ENCODE assay signal across 31 cellular contexts in the genomic region with DNA sequence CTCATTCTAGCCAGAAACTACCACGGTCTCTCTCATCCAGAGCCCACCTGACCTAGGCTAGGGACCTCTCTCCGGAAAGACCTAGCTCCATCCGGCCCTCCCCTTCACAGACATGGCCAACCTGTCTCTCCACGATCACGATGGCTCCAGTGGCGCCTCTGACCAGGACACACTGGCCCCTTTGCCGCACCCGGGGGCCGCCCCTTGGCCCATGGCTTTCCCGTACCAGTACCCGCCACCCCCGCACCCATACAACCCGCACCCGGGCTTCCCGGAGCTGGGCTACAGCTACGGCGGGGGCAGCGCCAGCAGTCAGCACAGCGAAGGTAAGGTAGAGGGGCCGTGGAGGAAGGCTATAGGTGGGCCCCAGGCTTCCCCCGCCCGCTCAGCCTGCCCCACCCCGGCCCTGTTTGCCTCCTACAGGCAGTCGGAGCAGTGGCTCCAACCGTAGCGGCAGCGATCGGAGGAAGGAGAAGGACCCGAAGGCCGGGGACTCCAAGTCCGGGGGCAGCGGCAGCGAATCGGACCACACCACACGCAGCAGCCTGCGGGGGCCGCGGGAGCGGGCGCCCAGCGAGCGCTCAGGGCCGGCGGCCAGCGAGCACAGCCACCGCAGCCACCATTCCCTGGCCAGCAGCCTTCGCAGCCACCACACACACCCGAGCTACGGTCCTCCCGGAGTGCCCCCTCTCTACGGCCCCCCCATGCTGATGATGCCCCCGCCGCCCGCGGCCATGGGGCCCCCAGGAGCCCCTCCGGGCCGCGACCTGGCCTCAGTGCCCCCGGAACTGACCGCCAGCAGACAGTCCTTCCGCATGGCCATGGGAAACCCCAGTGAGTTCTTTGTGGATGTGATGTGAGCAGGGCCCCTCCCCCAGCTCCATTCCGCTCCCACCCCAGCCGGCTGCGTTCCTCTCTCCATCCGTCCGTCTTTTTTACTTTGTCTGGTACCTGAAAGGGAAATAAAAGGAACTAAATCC. TPM values are rescaled to one million over a fixed set of nuclear protein-coding genes. Genes with fewer than 3 reads are reported as not detected.
DNase-seq lines count a peak whose midpoint lies in the region; ATAC-seq, FAIRE-seq and TF ChIP-seq lines count a peak whose summit lies in the region.
"Had no signal": no experiment of that assay in that cellular context is flagged by ENCODE, and none has a peak within 500 bp of the region (broad histone marks: within the 10 kb centered on the region; RNA-seq: fewer than 3 reads in every experiment).

No MANE protein-coding gene starts in this region.

- no peak overlapping the region for H2BK15ac ChIP-seq in mesenchymal stem cell (ENCODE audit: low read depth, poor library complexity, severe bottlenecking)

- in situ Hi-C loops in HepG2 (cut with HindIII; ENCODE audit: extremely low pct_ligation_motif_present, low pct_unique_long_range_greater_than_20kb) = no loop called here

- H2AFZ ChIP-seq in HepG2 (ENCODE audit: low read length) (no peak overlapping the region), mesenchymal stem cell (ENCODE audit: low read depth, low read length) (no peak overlapping the region)

- TF ChIP-seq CTCF in HepG2 (CRISPR knock-in tag; IDR thresholded peaks at IDR 0.05) (no peak), right lobe of liver (IDR thresholded peaks at IDR 0.05) (no peak)

- no peak overlapping the region for H2BK5ac ChIP-seq in mesenchymal stem cell (ENCODE audit: low read depth, low read length, poor library complexity, severe bottlenecking)

- no peaks in the 10 kb centered on the region for H4K20me1 ChIP-seq in HepG2 (ENCODE audit: insufficient read depth, low read length)

- ATAC-seq in HepG2 = no peak
- no peak for ATAC-seq in right lobe of liver
- ATAC-seq in Right ventricle myocardium inferior = no peak
- ATAC-seq in HG02973 (IDR thresholded peaks at IDR 0.05; ENCODE audit: unreplicated experiment) = no peak
- ATAC-seq: GM12878; left colon; stimulated activated memory B cell treated with anti-CD40 and anti-IgM and Interleukin-4, amounts not matched to agents 10 μg/mL and 1 μg/mL and 100 μg/mL, for 72 hours; T-cell; WTC11 had no signal

- H3K27me3 ChIP-seq in HepG2 (ENCODE audit: control insufficient read depth in 1 of 2, insufficient read depth in 2 of 2, low read length in 2 of 2) (no peaks in the 10 kb centered on the region; a peak in 1 of 5 replicates), right lobe of liver (no peaks in the 10 kb centered on the region), mesenchymal stem cell (ENCODE audit: control insufficient read depth in 1 of 2, insufficient read depth in 1 of 2, low read length in 2 of 2) (no peaks in the 10 kb centered on the region)
- H3K27me3 ChIP-seq: colonic mucosa had no signal

- 99% methylated on average over 27 of the region's 66 CpGs for WGBS in HepG2 (ENCODE audit: low lambda C conversion rate)
- 90% methylated on average over 15 of the region's 66 CpGs for WGBS in right lobe of liver (ENCODE audit: insufficient coverage, low coverage, low lambda C conversion rate, missing lambda C conversion rate)
- WGBS in mesenchymal stem cell = 97% methylated on average over 52 of the region's 66 CpGs

- POLR2A ChIA-PET in HepG2 (lab: Yijun Ruan, JAX) = interaction anchor here (1.9 to 2.2 kb wide), 2 partner anchors 10 to 13 kb away, joined by 4 to 7 read pairs; no protein-coding TSS in a partner anchor

- no peak overlapping the region for H3K27ac ChIP-seq in HepG2 (ENCODE audit: extremely low read length, insufficient read depth, low read length)
- no peak overlapping the region for H3K27ac ChIP-seq in right lobe of liver
- no peak overlapping the region for H3K27ac ChIP-seq in mesenchymal stem cell (ENCODE audit: low read length, poor library complexity, severe bottlenecking)
- no peak overlapping the region for H3K27ac ChIP-seq in caudate nucleus (ENCODE audit: low read depth, low read length)
- H3K27ac ChIP-seq: colonic mucosa had no signal

- CTCF ChIA-PET in HepG2 (lab: Yijun Ruan, JAX; ENCODE audit: low intra/inter-chr PET ratio, low total read pairs) = no interaction called here

- H3K4me3 ChIP-seq in HepG2 (replicated peaks in 1 of 3; ENCODE audit: insufficient read depth in 1 of 3, low read depth in 2 of 3, low read length in 3 of 3) (no peak overlapping the region), right lobe of liver (no peak overlapping the region), mesenchymal stem cell (ENCODE audit: insufficient read depth in 1 of 2, low read depth in 1 of 2, low read length in 2 of 2) (no peak overlapping the region)
- H3K4me3 ChIP-seq: colonic mucosa, GM12878 had no signal

- TF ChIP-seq RAD21 in HepG2 (CRISPR knock-in tag; IDR thresholded peaks at IDR 0.05) = no peak

- H3K18ac ChIP-seq in mesenchymal stem cell (ENCODE audit: low read depth in 1 of 2, low read length in 2 of 2) = no peak overlapping the region

- no peak for DNase-seq in HepG2 (ENCODE audit: low spot score)
- no peak for DNase-seq in right lobe of liver
- DNase-seq in mesenchymal stem cell = no peak
- DNase-seq in Right ventricle myocardium inferior (ENCODE audit: missing footprints) = no peak
- no peak for DNase-seq in caudate nucleus (lab: John Stamatoyannopoulos, UW)
- DNase-seq: 8988T; activated CD4-positive, alpha-beta T cell treated with anti-CD3 and anti-CD28 coated beads, Interleukin-2, amount 10 ng/mL, durations not matched to agents 24 days and 14 days; activated effector memory CD4-positive, alpha-beta T cell treated with anti-CD3 and anti-CD28 coated beads, Interleukin-2, amount 50 U/mL, for 16 hours; activated naive CD8-positive, alpha-beta T cell treated with anti-CD3 and anti-CD28 coated beads, Interleukin-2, amount 10 ng/mL, durations not matched to agents 7 days and 5 days; activated T-cell treated with anti-CD3 and anti-CD28 coated beads, Interleukin-2, amount 50 U/mL, for 1 hour; C1 segment of cervical spinal cord; colonic mucosa; DMS153; effector CD4-positive, alpha-beta T cell; mammary epithelial cell; NCI-H1048; NCI-H1694; NCI-H446; NCI-H748 treated with DMSO at 0.1 percent for 48 hours; nephron progenitor cell; RPMI8226; T-cell; trophoblast cell had no signal

- intact Hi-C loops in HepG2 (cut with micrococcal nuclease; ENCODE audit: unreplicated experiment) (no loop called here), right lobe of liver (cut with DNase I) (loop anchor here in 1 of 2 donors (10.0 kb wide), 1 partner anchor 135 kb away; no protein-coding TSS in a partner anchor), Right ventricle myocardium inferior (cut with DNase I) (no loop called here)

- no peak overlapping the region for H3K14ac ChIP-seq in mesenchymal stem cell (ENCODE audit: low read length in 2 of 2)

- no peak overlapping the region for H3K4ac ChIP-seq in mesenchymal stem cell (ENCODE audit: low read depth in 1 of 2, low read length in 2 of 2)

- no peak overlapping the region for H3K23ac ChIP-seq in mesenchymal stem cell (ENCODE audit: low read length in 2 of 2)

- peaks cover 32% of the 10 kb centered on the region for H3K79me1 ChIP-seq in mesenchymal stem cell (replicated peaks; ENCODE audit: low read length, poor library complexity, severe bottlenecking)

- no peak overlapping the region for H3K4me2 ChIP-seq in HepG2 (ENCODE audit: low read depth, low read length)
- H3K4me2 ChIP-seq in mesenchymal stem cell (ENCODE audit: low read length, poor library complexity, severe bottlenecking) = no peak overlapping the region

- H2BK12ac ChIP-seq in mesenchymal stem cell (ENCODE audit: low read length in 2 of 2) = no peak overlapping the region

- no peak for FAIRE-seq in HepG2 (lab: Jason Lieb, UNC)
- FAIRE-seq: GM12878 had no signal

- no peak for TF ChIP-seq EP300 in HepG2 (IDR thresholded peaks at IDR 0.05; ENCODE audit: low read depth in 2 of 2, low read length in 2 of 2)
- no peak for TF ChIP-seq EP300 in HepG2 (CRISPR knock-in tag; IDR thresholded peaks at IDR 0.05; ENCODE audit: borderline replicate concordance)

- H4K8ac ChIP-seq in mesenchymal stem cell (ENCODE audit: low read length) = no peak overlapping the region

- TF ChIP-seq POLR2A in HepG2 (IDR thresholded peaks at IDR 0.05; ENCODE audit: insufficient read depth in 1 of 2, low read depth in 2 of 2, low read length in 2 of 2) = no peak
- no peak for TF ChIP-seq POLR2A in right lobe of liver (IDR thresholded peaks at IDR 0.05)

- no peak overlapping the region for H2BK120ac ChIP-seq in mesenchymal stem cell (ENCODE audit: low read depth, low read length)

- no peak overlapping the region for H2AK5ac ChIP-seq in mesenchymal stem cell (ENCODE audit: low read length, severe bottlenecking)

- peaks cover 7% of the 10 kb centered on the region for H3K4me1 ChIP-seq in HepG2 (ENCODE audit: insufficient read depth, low read length)
- H3K4me1 ChIP-seq in right lobe of liver = peaks cover 0 to 3% (median 0%) of the 10 kb centered on the region in 4 donors
- H3K4me1 ChIP-seq in mesenchymal stem cell (ENCODE audit: control insufficient read depth, insufficient read depth, low read depth, low read length) = peaks cover 28% of the 10 kb centered on the region
- H3K4me1 ChIP-seq: colonic mucosa had no signal

- H3K36me3 ChIP-seq in HepG2 (replicated peaks in 1 of 2; ENCODE audit: control insufficient read depth in 1 of 2, insufficient read depth in 2 of 2, low read length in 2 of 2) = peaks cover 25 to 63% of the 10 kb centered on the region in 2 experiments; a peak in 4 of 5 replicates
- H3K36me3 ChIP-seq in right lobe of liver = peaks cover 5 to 49% (median 20%) of the 10 kb centered on the region in 4 donors
- H3K36me3 ChIP-seq in mesenchymal stem cell (ENCODE audit: control insufficient read depth in 1 of 2, insufficient read depth in 2 of 2, low read depth in 1 of 2, low read length in 2 of 2) = peaks cover 50 to 58% of the 10 kb centered on the region in 2 experiments

- H3K9ac ChIP-seq in HepG2 (ENCODE audit: insufficient read depth, low read depth, low read length) = no peak overlapping the region
- peak overlapping the region; percentile 75 for H3K9ac ChIP-seq in mesenchymal stem cell (ENCODE audit: low read length)

- no peak overlapping the region for H4K91ac ChIP-seq in mesenchymal stem cell (ENCODE audit: low read length)

- no TSS peak for BruUV-seq in HepG2 (replicated peaks; lab: Mats Ljungman, UMichigan)

- H3K9me3 ChIP-seq in HepG2 (ENCODE audit: low read length) (no peaks in the 10 kb centered on the region), right lobe of liver (no peaks in the 10 kb centered on the region), mesenchymal stem cell (ENCODE audit: control insufficient read depth, low read length) (no peaks in the 10 kb centered on the region)
- H3K9me3 ChIP-seq: colonic mucosa had no signal

- peaks cover 8% of the 10 kb centered on the region for H3K79me2 ChIP-seq in HepG2 (ENCODE audit: insufficient read depth, low read length)

RNA-seq across cellular contexts. Expression of gene AP2M1, which starts 4.5 kb away (rescaled TPM):
- total RNA-seq in HepG2 (2016; rRNA removed; fragmentation: Illumina TruSeq; extraction: Trizol) (124 and 126 TPM in 2 replicates), right lobe of liver (100 to 1,000 TPM in 4 of 6 experiments, 10 to 100 TPM in 2; 87.4 to 119 (median 105) TPM), Right ventricle myocardium inferior (269 TPM)
- total RNA-seq in HepG2 (2016; cell fraction: cytosol; rRNA removed; fragmentation: Illumina TruSeq; extraction: Trizol; ENCODE audit: low read depth) = 72.2 and 73.9 TPM in 2 replicates
- total RNA-seq in HepG2 (2016; cell fraction: insoluble cytoplasmic fraction; rRNA removed; fragmentation: Illumina TruSeq; extraction: Trizol) = 120 and 132 TPM in 2 replicates
- total RNA-seq in HepG2 (2016; cell fraction: membrane; rRNA removed; fragmentation: Illumina TruSeq; extraction: Trizol) = 105 and 110 TPM in 2 replicates
- total RNA-seq in HepG2 (2016; cell fraction: nucleus; rRNA removed; fragmentation: Illumina TruSeq; extraction: Trizol) = 55.3 and 71.0 TPM in 2 replicates
- polyA plus RNA-seq in HepG2 (2011; rRNA removed) = 146 and 189 TPM in 2 replicates
- 105 and 107 TPM in 2 replicates for polyA plus RNA-seq in HepG2 (2011; cell fraction: cytosol; rRNA removed)
- polyA plus RNA-seq in HepG2 (2011; cell fraction: nucleus; rRNA removed) = 190 and 200 TPM in 2 replicates
- 119 and 172 TPM in 2 replicates for polyA plus RNA-seq in HepG2 (2012)
- 89.6 and 102 TPM in 2 replicates for polyA plus RNA-seq in HepG2 (2016; cell fraction: cytosol; fragmentation: Illumina TruSeq; extraction: Trizol; ENCODE audit: low read depth)
- polyA plus RNA-seq in HepG2 (2016; cell fraction: insoluble cytoplasmic fraction; fragmentation: Illumina TruSeq; extraction: Trizol; ENCODE audit: low read depth) = 155 and 182 TPM in 2 replicates
- 110 and 116 TPM in 2 replicates for polyA plus RNA-seq in HepG2 (2016; cell fraction: membrane; fragmentation: Illumina TruSeq; extraction: Trizol; ENCODE audit: low read depth)
- polyA plus RNA-seq in HepG2 (2016; cell fraction: nucleus; fragmentation: Illumina TruSeq; extraction: Trizol; ENCODE audit: insufficient read depth, low read depth) = 139 and 149 TPM in 2 replicates
- polyA minus RNA-seq in HepG2 (2011; rRNA and poly(A)+ RNA removed; ENCODE audit: low replicate concordance) = 177 and 651 TPM in 2 replicates
- polyA minus RNA-seq in HepG2 (2011; cell fraction: cytosol; rRNA and poly(A)+ RNA removed) = 51.9 and 58.8 TPM in 2 replicates
- polyA minus RNA-seq in HepG2 (2011; cell fraction: nucleus; rRNA and poly(A)+ RNA removed) = 68.9 and 87.9 TPM in 2 replicates
- 465 TPM for polyA plus RNA-seq in mesenchymal stem cell (2013, experiment 1 of 2)
- polyA plus RNA-seq in mesenchymal stem cell (2013, experiment 2 of 2) = 472 TPM

RNA-seq across cellular contexts. Expression of gene DVL3, which starts 15.0 kb away (rescaled TPM):
- 25.4 and 29.0 TPM in 2 replicates for total RNA-seq in HepG2 (2016; rRNA removed; fragmentation: Illumina TruSeq; extraction: Trizol)
- 23.8 and 24.8 TPM in 2 replicates for total RNA-seq in HepG2 (2016; cell fraction: cytosol; rRNA removed; fragmentation: Illumina TruSeq; extraction: Trizol; ENCODE audit: low read depth)
- total RNA-seq in HepG2 (2016; cell fraction: insoluble cytoplasmic fraction; rRNA removed; fragmentation: Illumina TruSeq; extraction: Trizol) = 20.5 and 27.5 TPM in 2 replicates
- 52.6 and 55.8 TPM in 2 replicates for total RNA-seq in HepG2 (2016; cell fraction: membrane; rRNA removed; fragmentation: Illumina TruSeq; extraction: Trizol)
- 28.8 and 35.1 TPM in 2 replicates for total RNA-seq in HepG2 (2016; cell fraction: nucleus; rRNA removed; fragmentation: Illumina TruSeq; extraction: Trizol)
- polyA plus RNA-seq in HepG2 (2011; rRNA removed) = 36.1 and 42.9 TPM in 2 replicates
- polyA plus RNA-seq in HepG2 (2011; cell fraction: cytosol; rRNA removed) = 18.8 and 21.5 TPM in 2 replicates
- polyA plus RNA-seq in HepG2 (2011; cell fraction: nucleus; rRNA removed) = 166 and 190 TPM in 2 replicates
- 37.1 and 38.4 TPM in 2 replicates for polyA plus RNA-seq in HepG2 (2012)
- polyA plus RNA-seq in HepG2 (2016; cell fraction: cytosol; fragmentation: Illumina TruSeq; extraction: Trizol; ENCODE audit: low read depth) = 40.0 and 43.8 TPM in 2 replicates
- polyA plus RNA-seq in HepG2 (2016; cell fraction: insoluble cytoplasmic fraction; fragmentation: Illumina TruSeq; extraction: Trizol; ENCODE audit: low read depth) = 28.4 and 42.1 TPM in 2 replicates
- 59.8 and 69.8 TPM in 2 replicates for polyA plus RNA-seq in HepG2 (2016; cell fraction: membrane; fragmentation: Illumina TruSeq; extraction: Trizol; ENCODE audit: low read depth)
- 134 and 135 TPM in 2 replicates for polyA plus RNA-seq in HepG2 (2016; cell fraction: nucleus; fragmentation: Illumina TruSeq; extraction: Trizol; ENCODE audit: insufficient read depth, low read depth)
- 62.6 and 62.7 TPM in 2 replicates for polyA minus RNA-seq in HepG2 (2011; rRNA and poly(A)+ RNA removed; ENCODE audit: low replicate concordance)
- polyA minus RNA-seq in HepG2 (2011; cell fraction: cytosol; rRNA and poly(A)+ RNA removed) = 24.4 and 29.1 TPM in 2 replicates
- polyA minus RNA-seq in HepG2 (2011; cell fraction: nucleus; rRNA and poly(A)+ RNA removed) = 50.5 and 58.6 TPM in 2 replicates
- 10 to 100 TPM; 18.9 to 28.1 (median 21.8) TPM for total RNA-seq in right lobe of liver
- 67.6 TPM for polyA plus RNA-seq in mesenchymal stem cell (2013, experiment 1 of 2)
- 65.3 TPM for polyA plus RNA-seq in mesenchymal stem cell (2013, experiment 2 of 2)
- total RNA-seq in Right ventricle myocardium inferior = 60.7 TPM

RNA-seq across cellular contexts. Expression of gene ABCF3, which starts 15.8 kb away (rescaled TPM):
- 32.7 and 38.8 TPM in 2 replicates for total RNA-seq in HepG2 (2016; rRNA removed; fragmentation: Illumina TruSeq; extraction: Trizol)
- 7.0 and 8.6 TPM in 2 replicates for total RNA-seq in HepG2 (2016; cell fraction: cytosol; rRNA removed; fragmentation: Illumina TruSeq; extraction: Trizol; ENCODE audit: low read depth)
- total RNA-seq in HepG2 (2016; cell fraction: insoluble cytoplasmic fraction; rRNA removed; fragmentation: Illumina TruSeq; extraction: Trizol) = 30.5 and 38.2 TPM in 2 replicates
- 9.7 and 13.0 TPM in 2 replicates for total RNA-seq in HepG2 (2016; cell fraction: membrane; rRNA removed; fragmentation: Illumina TruSeq; extraction: Trizol)
- total RNA-seq in HepG2 (2016; cell fraction: nucleus; rRNA removed; fragmentation: Illumina TruSeq; extraction: Trizol) = 31.0 and 40.0 TPM in 2 replicates
- 46.5 and 48.2 TPM in 2 replicates for polyA plus RNA-seq in HepG2 (2011; rRNA removed)
- polyA plus RNA-seq in HepG2 (2011; cell fraction: cytosol; rRNA removed) = 30.2 and 39.9 TPM in 2 replicates
- polyA plus RNA-seq in HepG2 (2011; cell fraction: nucleus; rRNA removed) = 164 and 188 TPM in 2 replicates
- polyA plus RNA-seq in HepG2 (2012) = 28.3 and 31.4 TPM in 2 replicates
- polyA plus RNA-seq in HepG2 (2016; cell fraction: cytosol; fragmentation: Illumina TruSeq; extraction: Trizol; ENCODE audit: low read depth) = 4.3 TPM in 2 replicates
- polyA plus RNA-seq in HepG2 (2016; cell fraction: insoluble cytoplasmic fraction; fragmentation: Illumina TruSeq; extraction: Trizol; ENCODE audit: low read depth) = 30.4 and 34.2 TPM in 2 replicates
- polyA plus RNA-seq in HepG2 (2016; cell fraction: membrane; fragmentation: Illumina TruSeq; extraction: Trizol; ENCODE audit: low read depth) = 5.7 and 8.3 TPM in 2 replicates
- 92.9 and 103 TPM in 2 replicates for polyA plus RNA-seq in HepG2 (2016; cell fraction: nucleus; fragmentation: Illumina TruSeq; extraction: Trizol; ENCODE audit: insufficient read depth, low read depth)
- polyA minus RNA-seq in HepG2 (2011; rRNA and poly(A)+ RNA removed; ENCODE audit: low replicate concordance) = 79.8 and 202 TPM in 2 replicates
- 25.1 and 28.6 TPM in 2 replicates for polyA minus RNA-seq in HepG2 (2011; cell fraction: cytosol; rRNA and poly(A)+ RNA removed)
- 71.1 and 80.3 TPM in 2 replicates for polyA minus RNA-seq in HepG2 (2011; cell fraction: nucleus; rRNA and poly(A)+ RNA removed)
- total RNA-seq in right lobe of liver = 10 to 100 TPM; 33.7 to 40.6 (median 38.5) TPM
- polyA plus RNA-seq in mesenchymal stem cell (2013, experiment 1 of 2) = 24.1 TPM
- 23.9 TPM for polyA plus RNA-seq in mesenchymal stem cell (2013, experiment 2 of 2)
- 68.2 TPM for total RNA-seq in Right ventricle myocardium inferior

RNA-seq across cellular contexts. Expression of gene EIF2B5, which starts 35.0 kb away (rescaled TPM):
- 60.2 and 60.3 TPM in 2 replicates for total RNA-seq in HepG2 (2016; rRNA removed; fragmentation: Illumina TruSeq; extraction: Trizol)
- 13.3 and 14.4 TPM in 2 replicates for total RNA-seq in HepG2 (2016; cell fraction: cytosol; rRNA removed; fragmentation: Illumina TruSeq; extraction: Trizol; ENCODE audit: low read depth)
- 56.4 and 59.3 TPM in 2 replicates for total RNA-seq in HepG2 (2016; cell fraction: insoluble cytoplasmic fraction; rRNA removed; fragmentation: Illumina TruSeq; extraction: Trizol)
- total RNA-seq in HepG2 (2016; cell fraction: membrane; rRNA removed; fragmentation: Illumina TruSeq; extraction: Trizol) = 25.4 and 30.0 TPM in 2 replicates
- total RNA-seq in HepG2 (2016; cell fraction: nucleus; rRNA removed; fragmentation: Illumina TruSeq; extraction: Trizol) = 46.2 and 46.9 TPM in 2 replicates
- 38.4 and 42.2 TPM in 2 replicates for polyA plus RNA-seq in HepG2 (2011; rRNA removed)
- 31.2 and 31.6 TPM in 2 replicates for polyA plus RNA-seq in HepG2 (2011; cell fraction: cytosol; rRNA removed)
- 105 and 110 TPM in 2 replicates for polyA plus RNA-seq in HepG2 (2011; cell fraction: nucleus; rRNA removed)
- 31.8 and 34.3 TPM in 2 replicates for polyA plus RNA-seq in HepG2 (2012)
- polyA plus RNA-seq in HepG2 (2016; cell fraction: cytosol; fragmentation: Illumina TruSeq; extraction: Trizol; ENCODE audit: low read depth) = 12.5 and 14.4 TPM in 2 replicates
- polyA plus RNA-seq in HepG2 (2016; cell fraction: insoluble cytoplasmic fraction; fragmentation: Illumina TruSeq; extraction: Trizol; ENCODE audit: low read depth) = 49.2 and 49.4 TPM in 2 replicates
- polyA plus RNA-seq in HepG2 (2016; cell fraction: membrane; fragmentation: Illumina TruSeq; extraction: Trizol; ENCODE audit: low read depth) = 17.8 and 21.2 TPM in 2 replicates
- 79.9 and 81.6 TPM in 2 replicates for polyA plus RNA-seq in HepG2 (2016; cell fraction: nucleus; fragmentation: Illumina TruSeq; extraction: Trizol; ENCODE audit: insufficient read depth, low read depth)
- polyA minus RNA-seq in HepG2 (2011; rRNA and poly(A)+ RNA removed; ENCODE audit: low replicate concordance) = 63.6 and 87.1 TPM in 2 replicates
- 14.2 and 16.3 TPM in 2 replicates for polyA minus RNA-seq in HepG2 (2011; cell fraction: cytosol; rRNA and poly(A)+ RNA removed)
- 53.6 and 66.0 TPM in 2 replicates for polyA minus RNA-seq in HepG2 (2011; cell fraction: nucleus; rRNA and poly(A)+ RNA removed)
- 10 to 100 TPM; 16.7 to 25.6 (median 20.5) TPM for total RNA-seq in right lobe of liver
- polyA plus RNA-seq in mesenchymal stem cell (2013, experiment 1 of 2) = 22.7 TPM
- 22.7 TPM for polyA plus RNA-seq in mesenchymal stem cell (2013, experiment 2 of 2)
- total RNA-seq in Right ventricle myocardium inferior = 32.2 TPM

RNA-seq across cellular contexts. Expression of gene VWA5B2, which starts 59.2 kb away (rescaled TPM):
- total RNA-seq in HepG2 (2016; rRNA removed; fragmentation: Illumina TruSeq; extraction: Trizol) = 0.04 TPM in 1 of 2 replicates, not detected in the other
- not detected in 2 replicates for total RNA-seq in HepG2 (2016; cell fraction: cytosol; rRNA removed; fragmentation: Illumina TruSeq; extraction: Trizol; ENCODE audit: low read depth)
- 0.06 TPM in 1 of 2 replicates, not detected in the other for total RNA-seq in HepG2 (2016; cell fraction: insoluble cytoplasmic fraction; rRNA removed; fragmentation: Illumina TruSeq; extraction: Trizol)
- total RNA-seq in HepG2 (2016; cell fraction: membrane; rRNA removed; fragmentation: Illumina TruSeq; extraction: Trizol) = not detected in 2 replicates
- total RNA-seq in HepG2 (2016; cell fraction: nucleus; rRNA removed; fragmentation: Illumina TruSeq; extraction: Trizol) = 0.25 TPM in 1 of 2 replicates, not detected in the other
- polyA plus RNA-seq in HepG2 (2011; rRNA removed) = 0.03 and 0.04 TPM in 2 replicates
- not detected in 2 replicates for polyA plus RNA-seq in HepG2 (2011; cell fraction: cytosol; rRNA removed)
- 0.26 and 0.50 TPM in 2 replicates for polyA plus RNA-seq in HepG2 (2011; cell fraction: nucleus; rRNA removed)
- polyA plus RNA-seq in HepG2 (2012) = 0.13 TPM in 1 of 2 replicates, not detected in the other
- polyA plus RNA-seq in HepG2 (2016; cell fraction: cytosol; fragmentation: Illumina TruSeq; extraction: Trizol; ENCODE audit: low read depth) = not detected in 2 replicates
- 0.07 TPM in 1 of 2 replicates, not detected in the other for polyA plus RNA-seq in HepG2 (2016; cell fraction: insoluble cytoplasmic fraction; fragmentation: Illumina TruSeq; extraction: Trizol; ENCODE audit: low read depth)
- not detected in 2 replicates for polyA plus RNA-seq in HepG2 (2016; cell fraction: membrane; fragmentation: Illumina TruSeq; extraction: Trizol; ENCODE audit: low read depth)
- polyA plus RNA-seq in HepG2 (2016; cell fraction: nucleus; fragmentation: Illumina TruSeq; extraction: Trizol; ENCODE audit: insufficient read depth, low read depth) = 0.18 and 0.64 TPM in 2 replicates
- 0.48 and 0.87 TPM in 2 replicates for polyA minus RNA-seq in HepG2 (2011; rRNA and poly(A)+ RNA removed; ENCODE audit: low replicate concordance)
- polyA minus RNA-seq in HepG2 (2011; cell fraction: cytosol; rRNA and poly(A)+ RNA removed) = not detected in 2 replicates
- not detected in 2 replicates for polyA minus RNA-seq in HepG2 (2011; cell fraction: nucleus; rRNA and poly(A)+ RNA removed)
- total RNA-seq in right lobe of liver = under 1 TPM in 3 of 6 experiments, not detected in 3; 0.21 to 0.59 (median 0.25) TPM
- not detected for polyA plus RNA-seq in mesenchymal stem cell (2013, experiment 1 of 2)
- not detected for polyA plus RNA-seq in mesenchymal stem cell (2013, experiment 2 of 2)
- not detected for total RNA-seq in Right ventricle myocardium inferior
- total RNA-seq: activated CD4-positive, alpha-beta T cell treated with anti-CD3 and anti-CD28 coated beads, Interleukin-2, amount 10 ng/mL, durations not matched to agents 24 days and 14 days; aorta; GM12878; skeletal muscle tissue; subcutaneous adipose tissue had no signal
